Comparison of ENCODE assay signal across 1 cellular context in genomic region chr1:70168283-70168682, GRCh38.
TF ChIP-seq lines count a peak whose summit lies in the region.

No MANE protein-coding gene starts in this region.

TF ChIP-seq in WTC11, 78 proteins besides CTCF, POLR2A, EP300 and RAD21 (continued from another document):
- TF ChIP-seq ARID4B (CRISPR knock-in tag; IDR thresholded peaks at IDR 0.05; ENCODE audit: borderline replicate concordance) (no peak), GABPB1 (CRISPR knock-in tag; IDR thresholded peaks at IDR 0.05) (no peak), SMAD3 (CRISPR knock-in tag; IDR thresholded peaks at IDR 0.05; ENCODE audit: borderline replicate concordance) (no peak), CDX4 (CRISPR knock-in tag; IDR thresholded peaks at IDR 0.05; ENCODE audit: borderline replicate concordance) (no peak), ZSCAN18 (CRISPR knock-in tag; IDR thresholded peaks at IDR 0.05) (no peak), AFF4 (CRISPR knock-in tag; IDR thresholded peaks at IDR 0.05; ENCODE audit: borderline replicate concordance) (no peak)
